8 cellular contexts compared by ENCODE assay signal in the genomic region with DNA sequence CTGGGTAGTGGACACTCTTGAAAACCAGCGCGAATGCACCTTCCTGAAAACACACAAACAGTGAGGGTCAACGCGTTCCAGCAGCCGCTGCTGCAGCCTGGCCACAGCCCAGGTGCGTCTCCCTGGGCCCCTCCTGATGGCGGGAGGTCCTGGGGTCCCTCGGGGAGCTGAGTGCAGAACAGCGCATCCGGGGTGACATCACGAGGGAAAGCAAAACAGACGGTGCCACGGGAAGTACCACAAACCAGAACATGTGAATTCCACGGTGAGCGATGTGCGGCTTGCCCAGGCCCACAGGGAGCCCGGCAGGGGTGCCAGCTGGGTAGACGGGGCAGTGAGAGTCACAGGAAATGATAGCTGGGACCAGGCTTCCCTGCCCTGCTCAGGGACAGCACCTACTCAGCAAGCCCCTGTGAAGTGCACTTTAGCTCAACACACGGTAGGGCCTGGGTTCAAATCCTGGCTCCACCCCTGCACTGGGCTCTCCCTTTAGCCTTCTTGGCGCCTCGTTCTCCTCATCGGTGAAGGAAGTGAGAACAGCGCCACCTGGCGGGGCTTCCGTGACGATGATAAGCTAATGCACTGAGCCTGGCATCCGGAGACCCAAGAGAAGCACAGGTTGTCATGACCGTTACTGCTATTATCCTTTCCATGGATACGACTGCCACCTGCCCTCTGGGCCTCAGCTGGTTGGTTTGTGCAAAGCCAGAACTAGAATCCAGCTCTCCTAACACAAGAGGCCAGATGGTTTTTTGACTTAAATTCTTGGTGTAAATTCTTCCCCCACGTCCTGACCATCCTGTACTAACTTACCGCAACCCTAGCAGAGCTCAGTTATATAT. TPM values are rescaled to one million over a fixed set of nuclear protein-coding genes. Genes with fewer than 3 reads are reported as not detected.
DNase-seq lines count a peak whose midpoint lies in the region; ATAC-seq and TF ChIP-seq lines count a peak whose summit lies in the region.

No MANE protein-coding gene starts in this region.

- TF ChIP-seq CTCF in CD14-positive monocyte (IDR thresholded peaks at IDR 0.05) (peak; percentile 95), Peyer's patch (IDR thresholded peaks at IDR 0.05) (peak; percentile 44 to 82 (median 66)), neutrophil (IDR thresholded peaks at IDR 0.05) (peak; percentile 68), thoracic aorta (IDR thresholded peaks at IDR 0.05) (peak; percentile 74)

- H3K9me3 ChIP-seq in Peyer's patch: no peaks in the 10 kb centered on the region
- no peaks in the 10 kb centered on the region for H3K9me3 ChIP-seq in neutrophil
- no peaks in the 10 kb centered on the region for H3K9me3 ChIP-seq in thoracic aorta

- H3K27ac ChIP-seq in Peyer's patch: no peak overlapping the region
- H3K27ac ChIP-seq in neutrophil: no peak overlapping the region
- H3K27ac ChIP-seq in thoracic aorta: no peak overlapping the region

- no peak for TF ChIP-seq POLR2A in Peyer's patch (IDR thresholded peaks at IDR 0.05)

- no peaks in the 10 kb centered on the region for H3K36me3 Mint-ChIP-seq in CD14-positive monocyte
- no peaks in the 10 kb centered on the region for H3K36me3 Mint-ChIP-seq in activated T-cell treated with anti-CD3 and anti-CD28 coated beads, Interleukin-2, amount 50 U/mL, for 4 hours (ENCODE audit: insufficient read depth)

- no peaks in the 10 kb centered on the region for H3K27me3 ChIP-seq in Peyer's patch
- peaks cover 54% of the 10 kb centered on the region for H3K27me3 ChIP-seq in neutrophil
- H3K27me3 ChIP-seq in thoracic aorta (replicated peaks; ENCODE audit: insufficient read depth): no peaks in the 10 kb centered on the region

- peaks cover 0 to 4% (median 0%) of the 10 kb centered on the region in 7 donors for H3K9me3 Mint-ChIP-seq in CD14-positive monocyte
- H3K9me3 Mint-ChIP-seq in activated T-cell treated with anti-CD3 and anti-CD28 coated beads, Interleukin-2, amount 50 U/mL, for 4 hours: no peaks in the 10 kb centered on the region

- H3K4me1 Mint-ChIP-seq in CD14-positive monocyte: no peaks in the 10 kb centered on the region
- H3K4me1 Mint-ChIP-seq in activated T-cell treated with anti-CD3 and anti-CD28 coated beads, Interleukin-2, amount 50 U/mL, for 4 hours (ENCODE audit: low read depth): no peaks in the 10 kb centered on the region

- no peak overlapping the region for H3K4me3 Mint-ChIP-seq in CD14-positive monocyte
- H3K4me3 Mint-ChIP-seq in activated T-cell treated with anti-CD3 and anti-CD28 coated beads, Interleukin-2, amount 50 U/mL, for 4 hours: no peak overlapping the region

- ATAC-seq in GM19455 (IDR thresholded peaks at IDR 0.05; ENCODE audit: unreplicated experiment): peak; percentile 83
- ATAC-seq in activated T-cell treated with anti-CD3 and anti-CD28 coated beads, Interleukin-2, amount 50 U/mL, for 4 hours: peak; percentile 97
- peak; percentile 44 for ATAC-seq in thoracic aorta (ENCODE audit: insufficient number of reproducible peaks, low FRiP score, low read depth)

- DNase-seq in CD14-positive monocyte (ENCODE audit: low spot score) (peak; percentile 82), HuH-7 (ENCODE audit: low spot score) (peak; percentile 91), Peyer's patch (peak; percentile 81 to 94 (median 82)), fibroblast of peridontal ligament (ENCODE audit: extremely low read depth) (peak; percentile 63), thoracic aorta (ENCODE audit: low spot score) (peak; percentile 45)
- peak; percentile 86 for DNase-seq in activated T-cell treated with anti-CD3 and anti-CD28 coated beads, Interleukin-2, amount 50 U/mL, for 4 hours

- intact Hi-C loops in CD14-positive monocyte (cut with micrococcal nuclease): loop anchor here (2.0 to 5.0 kb wide), 3 partner anchors 36 to 201 kb away; a partner anchor contains a TSS

- no peaks in the 10 kb centered on the region for H3K36me3 ChIP-seq in Peyer's patch
- H3K36me3 ChIP-seq in neutrophil: no peaks in the 10 kb centered on the region
- no peaks in the 10 kb centered on the region for H3K36me3 ChIP-seq in thoracic aorta

- H3K4me1 ChIP-seq in Peyer's patch: no peaks in the 10 kb centered on the region
- no peaks in the 10 kb centered on the region for H3K4me1 ChIP-seq in neutrophil (ENCODE audit: control insufficient read depth in 1 of 2, insufficient read depth in 1 of 2, low read depth in 1 of 2, low read length in 1 of 2)
- H3K4me1 ChIP-seq in thoracic aorta (ENCODE audit: control insufficient read depth in 1 of 2, low read depth in 2 of 2): peaks cover 0 to 6% of the 10 kb centered on the region in 2 donors

- H3K27me3 Mint-ChIP-seq in CD14-positive monocyte (ENCODE audit: low read depth in 3 of 3): peaks cover 23 to 38% (median 23%) of the 10 kb centered on the region in 3 donors
- peaks cover 9% of the 10 kb centered on the region for H3K27me3 Mint-ChIP-seq in activated T-cell treated with anti-CD3 and anti-CD28 coated beads, Interleukin-2, amount 50 U/mL, for 4 hours (ENCODE audit: low read depth)

- H3K4me3 ChIP-seq in Peyer's patch (no peak overlapping the region), neutrophil (ENCODE audit: low read depth in 1 of 2, low read length in 1 of 2) (no peak overlapping the region), thoracic aorta (no peak overlapping the region)

- H3K27ac Mint-ChIP-seq in CD14-positive monocyte: no peak overlapping the region

RNA-seq across cellular contexts. Expression of a gene that starts 24.6 kb away (rescaled TPM):
- not detected for polyA plus RNA-seq in CD14-positive monocyte
- total RNA-seq in Peyer's patch (10 to 100 TPM in 2 of 4 donors, 1 to 10 TPM in 2; 4.9 to 86.6 (median 13.1) TPM), thoracic aorta (100 to 1,000 TPM in 1 of 2 donors, 10 to 100 TPM in 1; 32.1 to 136 TPM)
- under 1 TPM; 0.30 to 0.48 (median 0.34) TPM for total RNA-seq in activated T-cell treated with anti-CD3 and anti-CD28 coated beads, Interleukin-2, amount 50 U/mL, for 4 hours

RNA-seq across cellular contexts. Expression of a gene that starts 36.6 kb away (rescaled TPM):
- polyA plus RNA-seq in CD14-positive monocyte: 10 to 100 TPM in 1 of 2 donors, 1 to 10 TPM in 1; 9.7 to 16.2 TPM
- total RNA-seq in Peyer's patch (10 to 100 TPM; 25.1 to 31.3 (median 28.8) TPM), thoracic aorta (10 to 100 TPM; 16.1 to 26.8 TPM)
- 10 to 100 TPM; 34.8 to 39.1 (median 35.8) TPM for total RNA-seq in activated T-cell treated with anti-CD3 and anti-CD28 coated beads, Interleukin-2, amount 50 U/mL, for 4 hours

Comparison
In these comparisons a context has a peak if more than half of its experiments do, and no peak if none do; other contexts are left out.
1. ATAC-seq: peak in every context shown above with its lines; median percentile 97 in activated T-cell treated with anti-CD3 and anti-CD28 coated beads, Interleukin-2, amount 50 U/mL, for 4 hours; 83 in GM19455; 44 in thoracic aorta.